In the genomic region with DNA sequence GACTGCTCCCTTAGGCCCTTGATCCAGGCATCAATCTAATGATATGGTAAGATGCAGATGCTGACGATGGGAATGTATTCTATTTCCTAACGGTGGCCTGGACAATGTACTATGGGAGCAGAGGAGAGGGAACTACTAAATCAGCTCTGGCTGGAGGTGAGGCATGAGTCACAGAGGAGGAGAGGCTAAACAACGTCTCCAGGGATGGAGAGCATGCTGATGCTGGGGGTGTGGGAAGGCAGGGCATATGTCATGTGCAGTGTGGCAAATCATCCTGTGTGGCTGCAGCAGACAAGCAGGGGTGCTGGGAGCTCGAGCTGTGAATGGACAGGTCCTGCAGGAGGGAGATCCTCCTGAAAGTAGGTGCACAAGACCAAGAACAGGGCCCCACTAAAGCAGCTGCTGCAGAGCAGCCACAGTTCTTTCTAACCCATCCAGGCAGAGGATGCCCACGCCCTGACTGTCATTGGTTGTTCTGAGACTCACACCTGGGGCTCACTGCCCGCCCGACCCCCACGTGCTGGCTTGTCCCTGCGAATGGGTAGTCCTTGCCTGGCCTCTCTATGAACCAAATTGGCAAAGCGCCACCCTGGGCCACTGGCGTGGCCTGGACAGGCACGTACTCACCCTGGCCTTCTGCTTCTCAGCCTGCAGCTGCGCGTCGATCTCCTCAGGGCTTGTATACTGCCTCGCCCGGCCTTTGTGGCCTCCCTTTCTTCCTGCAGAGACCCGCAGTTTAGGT, we compare ENCODE assay signal across 1 cellular context.
TF ChIP-seq lines count a peak whose summit lies in the region.

No MANE protein-coding gene starts in this region.

TF ChIP-seq in IMR-90, 13 proteins besides CTCF, POLR2A, EP300 and RAD21:
- TF ChIP-seq RCOR1 (IDR thresholded peaks at IDR 0.05; ENCODE audit: insufficient replicate concordance, low read length) (no peak), CEBPB (IDR thresholded peaks at IDR 0.05; ENCODE audit: low read depth, low read length) (no peak), BHLHE40 (IDR thresholded peaks at IDR 0.05; ENCODE audit: low read depth, low read length) (no peak), MXI1 (IDR thresholded peaks at IDR 0.05; ENCODE audit: borderline replicate concordance, low read depth, low read length) (peak; percentile 60; the same call in 1 of the 2 replicates)
